7 cellular contexts compared by ENCODE assay signal in genomic region chrX:51891821-51892551, GRCh38. TPM values are rescaled to one million over a fixed set of nuclear protein-coding genes. Genes with fewer than 3 reads are reported as not detected.
A peak's percentile ranks its signal among the peaks of the same experiment; 100 is the strongest.
DNase-seq lines count a peak whose midpoint lies in the region; ATAC-seq lines count a peak whose summit lies in the region.

No MANE protein-coding gene starts in this region.

- no peak overlapping the region for H3K27ac Mint-ChIP-seq in central memory CD8-positive, alpha-beta T cell (ENCODE audit: low read depth)
- peak overlapping the region in 5 of 6 donors; percentile 10 to 95 (median 35) for H3K27ac Mint-ChIP-seq in naive B cell

- DNase-seq in NCI-H1694 treated with DMSO at 0.1 percent for 48 hours (lab: John Stamatoyannopoulos, UW): peak; percentile 75
- DNase-seq in central memory CD8-positive, alpha-beta T cell (ENCODE audit: low spot score in 2 of 2): no peak
- peak; percentile 6 for DNase-seq in naive B cell
- no peak for DNase-seq in NCI-H1048 (lab: John Stamatoyannopoulos, UW)
- DNase-seq in cerebellar nuclear complex (lab: John Stamatoyannopoulos, UW): no peak

- H3K27me3 Mint-ChIP-seq in central memory CD8-positive, alpha-beta T cell: no peaks in the 10 kb centered on the region
- H3K27me3 Mint-ChIP-seq in naive B cell: no peaks in the 10 kb centered on the region

- ATAC-seq in GM19043 (IDR thresholded peaks at IDR 0.05; ENCODE audit: low read depth, unreplicated experiment): peak; percentile 38
- ATAC-seq in central memory CD8-positive, alpha-beta T cell (replicated peaks; ENCODE audit: extremely low read depth, poor library complexity, severe bottlenecking): no peak
- peak; percentile 14 to 21 for ATAC-seq in naive B cell (ENCODE audit: low read depth in 2 of 2)
- no peak for ATAC-seq in HG02938 (IDR thresholded peaks at IDR 0.05; ENCODE audit: unreplicated experiment)

- H3K36me3 Mint-ChIP-seq in central memory CD8-positive, alpha-beta T cell (ENCODE audit: insufficient read depth): peaks cover 10% of the 10 kb centered on the region
- no peaks in the 10 kb centered on the region for H3K36me3 Mint-ChIP-seq in naive B cell

- peak overlapping the region; percentile 89 for H3K4me3 Mint-ChIP-seq in central memory CD8-positive, alpha-beta T cell
- H3K4me3 Mint-ChIP-seq in naive B cell: peak overlapping the region in 6 of 8 donors; percentile 0 to 92 (median 43)

- no peaks in the 10 kb centered on the region for H3K9me3 Mint-ChIP-seq in central memory CD8-positive, alpha-beta T cell
- H3K9me3 Mint-ChIP-seq in naive B cell: peaks cover 0 to 3% (median 0%) of the 10 kb centered on the region in 7 donors

- peaks cover 13% of the 10 kb centered on the region for H3K4me1 Mint-ChIP-seq in central memory CD8-positive, alpha-beta T cell
- peaks cover 28 to 34% (median 31%) of the 10 kb centered on the region in 3 donors for H3K4me1 Mint-ChIP-seq in naive B cell

RNA-seq across cellular contexts. Expression of gene MAGED1, which starts 1.4 kb away (rescaled TPM):
- 10 to 100 TPM; 39.0 to 73.3 (median 58.1) TPM for polyA plus RNA-seq in naive B cell (ENCODE audit: low read depth in 6 of 6)

Comparison
In these comparisons a context has a peak if more than half of its experiments do, and no peak if none do; other contexts are left out.
1. ATAC-seq: peak in GM19043 (single experiment) and naive B cell (2 of 2); none in central memory CD8-positive, alpha-beta T cell (single experiment) and HG02938 (single experiment).
2. DNase-seq: peak in NCI-H1694 treated with DMSO at 0.1 percent for 48 hours (single experiment) and naive B cell (single experiment); none in central memory CD8-positive, alpha-beta T cell (0 of 2), NCI-H1048 (single experiment) and cerebellar nuclear complex (0 of 2).